In genomic region chr22:50148991-50149721, GRCh38 we compare ENCODE assay signal across 1 cellular context.
TF ChIP-seq lines count a peak whose summit lies in the region.

No MANE protein-coding gene starts in this region.

TF ChIP-seq in HepG2, 621 proteins besides CTCF, POLR2A, EP300 and RAD21 (continued from another document and continues in another):
- TF ChIP-seq ETS1 (CRISPR knock-in tag; IDR thresholded peaks at IDR 0.05) (no peak), ZBTB44 (CRISPR knock-in tag; IDR thresholded peaks at IDR 0.05) (no peak), E2F2 (CRISPR knock-in tag; IDR thresholded peaks at IDR 0.05; ENCODE audit: borderline replicate concordance) (no peak), ZGPAT (CRISPR knock-in tag; IDR thresholded peaks at IDR 0.05) (no peak), MXD4 (CRISPR knock-in tag; IDR thresholded peaks at IDR 0.05) (0 out of 2 replicates have a peak, but pooled peaks have one; percentile 43), MEF2D (CRISPR knock-in tag; IDR thresholded peaks at IDR 0.05) (0 out of 2 replicates have a peak, but pooled peaks have one; percentile 27), ZNF747 (CRISPR knock-in tag; IDR thresholded peaks at IDR 0.05; ENCODE audit: borderline replicate concordance) (no peak), CREB1 (IDR thresholded peaks at IDR 0.05) (no peak), CREB1 (CRISPR knock-in tag; IDR thresholded peaks at IDR 0.05) (no peak), SALL1 (CRISPR knock-in tag; IDR thresholded peaks at IDR 0.05) (0 out of 2 replicates have a peak, but pooled peaks have one; percentile 30), MAZ (IDR thresholded peaks at IDR 0.05; ENCODE audit: borderline replicate concordance, low read depth, low read length) (no peak), MAZ (CRISPR knock-in tag; IDR thresholded peaks at IDR 0.05; ENCODE audit: low read depth) (no peak), KIAA2018 (CRISPR knock-in tag; IDR thresholded peaks at IDR 0.05; ENCODE audit: borderline replicate concordance) (no peak), NCOA1 (CRISPR knock-in tag; IDR thresholded peaks at IDR 0.05) (no peak), TARDBP (CRISPR knock-in tag; IDR thresholded peaks at IDR 0.05) (no peak), MAFK (conservative IDR thresholded peaks at IDR 0.05 in 1 of 2, IDR thresholded peaks at IDR 0.05 in 1 of 2; ENCODE audit: low read length in 2 of 2) (no peak), HMGXB4 (CRISPR knock-in tag; IDR thresholded peaks at IDR 0.05; ENCODE audit: borderline replicate concordance in 1 of 2, low read depth in 1 of 2) (peak; percentile 41 to 53; a peak in 1 of 4 replicates), ZNF3 (CRISPR knock-in tag; IDR thresholded peaks at IDR 0.05) (no peak), ZBTB42 (CRISPR knock-in tag; IDR thresholded peaks at IDR 0.05) (no peak), THAP11 (CRISPR knock-in tag; IDR thresholded peaks at IDR 0.05) (peak; percentile 43; the same call in 1 of the 2 replicates), ZNF816 (CRISPR knock-in tag; IDR thresholded peaks at IDR 0.05; ENCODE audit: borderline replicate concordance) (no peak), ZNF724P (CRISPR knock-in tag; IDR thresholded peaks at IDR 0.05; ENCODE audit: borderline replicate concordance) (no peak), ZNF446 (CRISPR knock-in tag; IDR thresholded peaks at IDR 0.05) (no peak), TEAD3 (CRISPR knock-in tag; optimal IDR thresholded peaks at IDR 0.05; ENCODE audit: borderline replicate concordance) (no peak), NFE2L1 (CRISPR knock-in tag; IDR thresholded peaks at IDR 0.05; ENCODE audit: borderline replicate concordance) (no peak), DNMT3B (CRISPR knock-in tag; conservative IDR thresholded peaks at IDR 0.05) (no peak), PLRG1 (conservative IDR thresholded peaks at IDR 0.05) (no peak), ZNF761 (CRISPR knock-in tag; conservative IDR thresholded peaks at IDR 0.05) (no peak), REXO4 (CRISPR knock-in tag; IDR thresholded peaks at IDR 0.05; ENCODE audit: borderline replicate concordance) (no peak), FOXO1 (CRISPR knock-in tag; IDR thresholded peaks at IDR 0.05) (0 out of 2 replicates have a peak, but pooled peaks have one; percentile 6), ZNF432 (CRISPR knock-in tag; IDR thresholded peaks at IDR 0.05; ENCODE audit: borderline replicate concordance) (no peak), ZNF772 (CRISPR knock-in tag; IDR thresholded peaks at IDR 0.05) (no peak), ZNF549 (CRISPR knock-in tag; IDR thresholded peaks at IDR 0.05) (no peak), ZMYM4 (CRISPR knock-in tag; IDR thresholded peaks at IDR 0.05) (no peak), SIN3A (IDR thresholded peaks at IDR 0.05; ENCODE audit: borderline replicate concordance, low read depth, low read length) (no peak), NBN (conservative IDR thresholded peaks at IDR 0.05) (no peak), KLF11 (CRISPR knock-in tag; IDR thresholded peaks at IDR 0.05) (no peak), ZMAT3 (CRISPR knock-in tag; conservative IDR thresholded peaks at IDR 0.05) (no peak), ZNF841 (CRISPR knock-in tag; IDR thresholded peaks at IDR 0.05; ENCODE audit: borderline replicate concordance) (no peak), U2AF2 (IDR thresholded peaks at IDR 0.05; ENCODE audit: low read depth, low read length) (no peak), ZNF839 (CRISPR knock-in tag; IDR thresholded peaks at IDR 0.05; ENCODE audit: borderline replicate concordance) (0 out of 2 replicates have a peak, but pooled peaks have one; percentile 64), PRDM15 (CRISPR knock-in tag; IDR thresholded peaks at IDR 0.05) (no peak), ZNF891 (CRISPR knock-in tag; IDR thresholded peaks at IDR 0.05) (no peak), SYNCRIP (IDR thresholded peaks at IDR 0.05; ENCODE audit: insufficient read depth, low read depth, low read length) (no peak), MIXL1 (CRISPR knock-in tag; IDR thresholded peaks at IDR 0.05) (no peak), ZNF720 (CRISPR knock-in tag; IDR thresholded peaks at IDR 0.05) (no peak)
